34 cellular contexts compared by ENCODE assay signal in genomic region chrX:33014086-33014485, GRCh38.
"Had no signal": no experiment of that assay in that cellular context is flagged by ENCODE, and none has a peak within 500 bp of the region (broad histone marks: within the 10 kb centered on the region; RNA-seq: fewer than 3 reads in every experiment).

No MANE protein-coding gene starts in this region.

- H3K36me3 ChIP-seq: MG63 had no signal

- H3K27me3 ChIP-seq: MG63 had no signal

- H3K9me3 ChIP-seq: MG63 had no signal

- H3K4me3 ChIP-seq: MG63 had no signal

- H3K27ac ChIP-seq: KMS-11 had no signal

- DNase-seq: Karpas-422, Kasumi-1, MG63, MM.1S, MV-4-11, NCI-H1048, NCI-H1092, NCI-H1092 treated with DMSO at 0.1 percent for 48 hours, NCI-H1105, NCI-H1105 treated with DMSO at 0.1 percent for 48 hours, NCI-H1417, NCI-H1417 treated with DMSO at 0.1 percent for 48 hours, NCI-H1436, NCI-H1436 treated with DMSO at 0.1 percent for 48 hours, NCI-H146, NCI-H1694, NCI-H1694 treated with DMSO at 0.1 percent for 48 hours, NCI-H187, NCI-H187 treated with DMSO at 0.1 percent for 48 hours, NCI-H1930, NCI-H2029, NCI-H2029 treated with DMSO at 0.1 percent for 48 hours, NCI-H2081, NCI-H2081 treated with DMSO at 0.1 percent for 48 hours, NCI-H2107, NCI-H2171, NCI-H2171 treated with DMSO at 0.1 percent for 48 hours, NCI-H2227 treated with DMSO at 0.1 percent for 48 hours, NCI-H226, NCI-H345, NCI-H446, NCI-H446 treated with DMSO at 0.1 percent for 48 hours, NCI-H510A had no signal
